In the genomic region with DNA sequence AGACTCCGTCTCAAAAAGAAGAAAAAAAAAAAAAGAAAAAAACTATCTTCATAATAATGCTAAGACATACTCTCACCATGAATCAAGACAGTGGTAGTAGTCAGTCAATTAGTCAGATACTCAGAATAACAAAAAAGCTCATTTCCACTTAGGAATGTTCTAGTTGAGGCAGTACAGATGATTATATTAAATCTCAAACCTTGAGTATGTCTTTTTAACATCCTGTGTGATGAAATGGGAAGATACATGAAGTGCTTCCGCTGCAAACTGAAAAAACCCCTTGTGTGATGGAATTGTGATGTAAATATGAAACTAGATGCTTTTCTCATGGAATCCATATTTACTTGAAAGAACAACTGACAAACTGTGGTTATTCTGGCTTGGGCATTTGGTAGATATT, we compare ENCODE assay signal across 1 cellular context.
A peak's percentile ranks its signal among the peaks of the same experiment; 100 is the strongest.
TF ChIP-seq lines count a peak whose summit lies in the region.

No MANE protein-coding gene starts in this region.

TF ChIP-seq in HEK293, 187 proteins besides CTCF, POLR2A, EP300 and RAD21 (continued from another document):
- TF ChIP-seq ZNF600 (tag by site-specific recombination; IDR thresholded peaks at IDR 0.05) (peak; percentile 83), ZNF514 (tag by site-specific recombination; IDR thresholded peaks at IDR 0.05) (no peak), OVOL3 (tag by site-specific recombination; IDR thresholded peaks at IDR 0.05) (no peak)
